9 cellular contexts compared by ENCODE assay signal in the genomic region with DNA sequence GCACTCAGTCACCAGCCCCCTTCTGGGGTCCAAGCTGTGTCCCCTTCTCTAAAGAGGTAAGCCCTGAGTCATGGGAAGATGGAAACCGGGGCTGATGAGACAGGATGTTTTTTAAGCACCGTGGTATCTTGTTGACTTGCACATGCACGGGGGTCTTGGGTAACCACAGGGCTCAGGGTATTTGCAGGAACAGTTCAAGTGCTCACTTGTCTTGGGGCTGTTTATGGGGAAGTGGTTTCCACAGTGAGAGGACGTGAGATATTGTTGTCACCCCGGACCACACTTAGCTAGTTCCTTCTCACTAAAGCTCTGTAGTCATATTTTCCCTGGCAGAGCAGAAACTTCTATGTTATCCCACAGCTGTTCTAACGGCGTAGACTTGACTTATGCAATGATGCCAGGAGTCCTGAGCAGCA. TPM values are rescaled to one million over a fixed set of nuclear protein-coding genes. Genes with fewer than 3 reads are reported as not detected.
DNase-seq lines count a peak whose midpoint lies in the region; ATAC-seq, FAIRE-seq and TF ChIP-seq lines count a peak whose summit lies in the region.
"Had no signal": no experiment of that assay in that cellular context is flagged by ENCODE, and none has a peak within 500 bp of the region (broad histone marks: within the 10 kb centered on the region; RNA-seq: fewer than 3 reads in every experiment).

No MANE protein-coding gene starts in this region.

- DNase-seq in AML-193 (lab: John Stamatoyannopoulos, UW) (peak; percentile 100), transverse colon (peak; percentile 45), colonic mucosa (no peak), H54 (ENCODE audit: insufficient read length, low spot score) (no peak)
- peak; percentile 39 for DNase-seq in Jurkat, Clone E6-1 (ENCODE audit: low read depth, low spot score)
- no peak for DNase-seq in effector CD4-positive, alpha-beta T cell

- peaks cover 26% of the 10 kb centered on the region for H3K36me3 Mint-ChIP-seq in dendritic cell treated with granulocyte-macrophage colony-stimulating factor and Interleukin-4, amounts not matched to agents 40 ng/mL and 50 ng/mL, for 4 days (ENCODE audit: low read depth)

- H3K27me3 ChIP-seq in transverse colon (peaks cover 11% of the 10 kb centered on the region), colonic mucosa (no peaks in the 10 kb centered on the region)

- peaks cover 88% of the 10 kb centered on the region for H3K4me1 Mint-ChIP-seq in dendritic cell treated with granulocyte-macrophage colony-stimulating factor and Interleukin-4, amounts not matched to agents 40 ng/mL and 50 ng/mL, for 4 days (ENCODE audit: low read depth)

- H3K9me3 ChIP-seq in transverse colon: no peaks in the 10 kb centered on the region
- no peaks in the 10 kb centered on the region for H3K9me3 ChIP-seq in colonic mucosa
- H3K9me3 ChIP-seq: SJSA1 had no signal

- ATAC-seq in GM19351 (IDR thresholded peaks at IDR 0.05; ENCODE audit: unreplicated experiment): peak; percentile 57

- TF ChIP-seq CTCF in transverse colon (IDR thresholded peaks at IDR 0.05) (no peak), colonic mucosa (IDR thresholded peaks at IDR 0.05) (no peak)

- peak overlapping the region; percentile 4 to 42 (median 32) for H3K27ac ChIP-seq in transverse colon
- H3K27ac ChIP-seq in colonic mucosa: no peak overlapping the region
- H3K27ac ChIP-seq: SJSA1 had no signal

- no peaks in the 10 kb centered on the region for H3K36me3 ChIP-seq in transverse colon
- H3K36me3 ChIP-seq in colonic mucosa: no peaks in the 10 kb centered on the region
- H3K36me3 ChIP-seq: SJSA1 had no signal

- H3K27me3 Mint-ChIP-seq in dendritic cell treated with granulocyte-macrophage colony-stimulating factor and Interleukin-4, amounts not matched to agents 40 ng/mL and 50 ng/mL, for 4 days: no peaks in the 10 kb centered on the region

- TF ChIP-seq EP300 in transverse colon (IDR thresholded peaks at IDR 0.05; ENCODE audit: low read depth): no peak

- no peak for FAIRE-seq in H54 (lab: Jason Lieb, UNC)

- peak overlapping the region; percentile 47 for H3K4me3 Mint-ChIP-seq in dendritic cell treated with granulocyte-macrophage colony-stimulating factor and Interleukin-4, amounts not matched to agents 40 ng/mL and 50 ng/mL, for 4 days

- H3K9me3 Mint-ChIP-seq in dendritic cell treated with granulocyte-macrophage colony-stimulating factor and Interleukin-4, amounts not matched to agents 40 ng/mL and 50 ng/mL, for 4 days: no peaks in the 10 kb centered on the region

- no peak overlapping the region for H3K9ac ChIP-seq in colonic mucosa (ENCODE audit: low read depth in 2 of 2, low read length in 2 of 2)

- TF ChIP-seq POLR2A in transverse colon (IDR thresholded peaks at IDR 0.05) (no peak), H54 (IDR thresholded peaks at IDR 0.05; ENCODE audit: low read depth, low read length) (no peak)

- H3K4me1 ChIP-seq in transverse colon: peaks cover 0 to 22% (median 6%) of the 10 kb centered on the region in 4 donors
- H3K4me1 ChIP-seq in colonic mucosa: peaks cover 6% of the 10 kb centered on the region
- H3K4me1 ChIP-seq: SJSA1 had no signal

- 49% methylated on average over 5 of the region's 7 CpGs; no CpG with 5 or more reads in 1 of the 2 donors for WGBS in transverse colon (ENCODE audit: low coverage in 1 of 2), 2 donors

- in situ Hi-C loops in transverse colon (cut with MboI; ENCODE audit: low pct_ligation_motif_present in 1 of 4, low pct_unique_long_range_greater_than_20kb in 1 of 4, low sequenced_read_pairs in 3 of 4): loop anchor here in 1 of 4 donors (5.0 kb wide), 1 partner anchor 77 kb away; no protein-coding TSS in a partner anchor

- intact Hi-C loops in dendritic cell treated with granulocyte-macrophage colony-stimulating factor and Interleukin-4, amounts not matched to agents 40 ng/mL and 50 ng/mL, for 4 days (cut with micrococcal nuclease): no loop called here
- intact Hi-C loops in transverse colon (cut with DNase I; ENCODE audit: low total_unique reads) (no loop called here), colonic mucosa (cut with DNase I) (no loop called here)

- no peak overlapping the region for H3K4me3 ChIP-seq in Jurkat, Clone E6-1 (ENCODE audit: low read length)
- H3K4me3 ChIP-seq in transverse colon (no peak overlapping the region), colonic mucosa (no peak overlapping the region)
- H3K4me3 ChIP-seq: SJSA1 had no signal

- H3K27ac Mint-ChIP-seq in dendritic cell treated with granulocyte-macrophage colony-stimulating factor and Interleukin-4, amounts not matched to agents 40 ng/mL and 50 ng/mL, for 4 days: peak overlapping the region; percentile 89

RNA-seq across cellular contexts. Expression of gene CCL3L1, which starts 7.7 kb away (rescaled TPM):
- not detected for polyA plus RNA-seq in Jurkat, Clone E6-1 (2012; ENCODE audit: insufficient read depth, insufficient read length)
- total RNA-seq in transverse colon (under 1 TPM in 1 of 4 donors, not detected in 3; 0.79 TPM), colonic mucosa (not detected)
- total RNA-seq: SJSA1 had no signal

RNA-seq across cellular contexts. Expression of gene TBC1D3B, which starts 12.5 kb away (rescaled TPM):
- 10.9 TPM for polyA plus RNA-seq in Jurkat, Clone E6-1 (2012; ENCODE audit: insufficient read depth, insufficient read length)
- total RNA-seq in transverse colon: 10 to 100 TPM in 1 of 4 donors, 1 to 10 TPM in 1, not detected in 2; 5.2 to 12.1 TPM
- 1 to 10 TPM; 4.5 to 8.7 TPM for total RNA-seq in colonic mucosa

RNA-seq across cellular contexts. Expression of gene CCL4L2, which starts 22.0 kb away (rescaled TPM):
- not detected for polyA plus RNA-seq in Jurkat, Clone E6-1 (2012; ENCODE audit: insufficient read depth, insufficient read length)
- total RNA-seq in transverse colon (1 to 10 TPM in 2 of 4 donors, not detected in 2; 4.0 TPM), colonic mucosa (under 1 TPM; 0.42 to 0.96 TPM)
- total RNA-seq: SJSA1 had no signal

Comparison
In these comparisons a context has a peak if more than half of its experiments do, and no peak if none do; other contexts are left out.
1. DNase-seq: peak in AML-193 (2 of 2), Jurkat, Clone E6-1 (single experiment) and transverse colon (single experiment); none in effector CD4-positive, alpha-beta T cell (single experiment), colonic mucosa (single experiment) and H54 (single experiment).